1 cellular context compared by ENCODE assay signal in the genomic region with DNA sequence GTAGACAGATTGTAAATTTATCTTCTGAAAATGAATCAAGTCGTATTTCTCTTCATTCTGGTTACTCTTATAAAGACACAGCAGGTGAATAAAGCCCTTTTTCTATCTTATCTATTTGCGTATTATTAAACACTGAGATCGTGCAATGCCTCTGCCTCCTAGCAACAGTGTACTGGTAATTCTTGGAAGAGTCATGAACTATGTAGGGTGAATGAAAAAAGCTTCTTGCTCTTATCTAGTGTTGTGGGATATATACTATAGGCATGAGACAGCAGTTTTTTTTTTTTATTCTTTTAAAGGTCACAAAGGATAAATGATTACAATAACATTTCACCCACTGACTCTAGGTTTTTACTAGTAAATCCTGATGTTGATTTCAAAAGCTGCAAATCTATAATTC.
TF ChIP-seq lines count a peak whose summit lies in the region.

No MANE protein-coding gene starts in this region.

TF ChIP-seq in K562, 482 proteins besides CTCF, POLR2A, EP300 and RAD21 (continued from another document and continues in another):
- TF ChIP-seq, protein P1, sequence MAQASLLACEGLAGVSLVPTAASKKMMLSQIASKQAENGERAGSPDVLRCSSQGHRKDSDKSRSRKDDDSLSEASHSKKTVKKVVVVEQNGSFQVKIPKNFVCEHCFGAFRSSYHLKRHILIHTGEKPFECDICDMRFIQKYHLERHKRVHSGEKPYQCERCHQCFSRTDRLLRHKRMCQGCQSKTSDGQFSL (CRISPR knock-in tag; IDR thresholded peaks at IDR 0.05), result no peak
- TF ChIP-seq, protein P1 (tag; IDR thresholded peaks at IDR 0.05), result no peak
- no peak for TF ChIP-seq NCOA1 (IDR thresholded peaks at IDR 0.05; ENCODE audit: low read depth)
- TF ChIP-seq, protein P2, sequence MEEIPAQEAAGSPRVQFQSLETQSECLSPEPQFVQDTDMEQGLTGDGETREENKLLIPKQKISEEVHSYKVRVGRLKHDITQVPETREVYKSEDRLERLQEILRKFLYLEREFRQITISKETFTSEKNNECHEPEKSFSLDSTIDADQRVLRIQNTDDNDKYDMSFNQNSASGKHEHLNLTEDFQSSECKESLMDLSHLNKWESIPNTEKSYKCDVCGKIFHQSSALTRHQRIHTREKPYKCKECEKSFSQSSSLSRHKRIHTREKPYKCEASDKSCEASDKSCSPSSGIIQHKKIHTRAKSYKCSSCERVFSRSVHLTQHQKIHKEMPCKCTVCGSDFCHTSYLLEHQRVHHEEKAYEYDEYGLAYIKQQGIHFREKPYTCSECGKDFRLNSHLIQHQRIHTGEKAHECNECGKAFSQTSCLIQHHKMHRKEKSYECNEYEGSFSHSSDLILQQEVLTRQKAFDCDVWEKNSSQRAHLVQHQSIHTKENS (CRISPR knock-in tag; IDR thresholded peaks at IDR 0.05), result no peak
- TF ChIP-seq ARID1B (IDR thresholded peaks at IDR 0.05), result peak; percentile 35; the same call in 1 of the 2 replicates
- TF ChIP-seq MAFF (IDR thresholded peaks at IDR 0.05; ENCODE audit: low read length), result peak; percentile 12; the same call in 1 of the 2 replicates
- TF ChIP-seq, protein P3, sequence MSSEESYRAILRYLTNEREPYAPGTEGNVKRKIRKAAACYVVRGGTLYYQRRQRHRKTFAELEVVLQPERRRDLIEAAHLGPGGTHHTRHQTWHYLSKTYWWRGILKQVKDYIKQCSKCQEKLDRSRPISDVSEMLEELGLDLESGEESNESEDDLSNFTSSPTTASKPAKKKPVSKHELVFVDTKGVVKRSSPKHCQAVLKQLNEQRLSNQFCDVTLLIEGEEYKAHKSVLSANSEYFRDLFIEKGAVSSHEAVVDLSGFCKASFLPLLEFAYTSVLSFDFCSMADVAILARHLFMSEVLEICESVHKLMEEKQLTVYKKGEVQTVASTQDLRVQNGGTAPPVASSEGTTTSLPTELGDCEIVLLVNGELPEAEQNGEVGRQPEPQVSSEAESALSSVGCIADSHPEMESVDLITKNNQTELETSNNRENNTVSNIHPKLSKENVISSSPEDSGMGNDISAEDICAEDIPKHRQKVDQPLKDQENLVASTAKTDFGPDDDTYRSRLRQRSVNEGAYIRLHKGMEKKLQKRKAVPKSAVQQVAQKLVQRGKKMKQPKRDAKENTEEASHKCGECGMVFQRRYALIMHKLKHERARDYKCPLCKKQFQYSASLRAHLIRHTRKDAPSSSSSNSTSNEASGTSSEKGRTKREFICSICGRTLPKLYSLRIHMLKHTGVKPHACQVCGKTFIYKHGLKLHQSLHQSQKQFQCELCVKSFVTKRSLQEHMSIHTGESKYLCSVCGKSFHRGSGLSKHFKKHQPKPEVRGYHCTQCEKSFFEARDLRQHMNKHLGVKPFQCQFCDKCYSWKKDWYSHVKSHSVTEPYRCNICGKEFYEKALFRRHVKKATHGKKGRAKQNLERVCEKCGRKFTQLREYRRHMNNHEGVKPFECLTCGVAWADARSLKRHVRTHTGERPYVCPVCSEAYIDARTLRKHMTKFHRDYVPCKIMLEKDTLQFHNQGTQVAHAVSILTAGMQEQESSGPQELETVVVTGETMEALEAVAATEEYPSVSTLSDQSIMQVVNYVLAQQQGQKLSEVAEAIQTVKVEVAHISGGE (CRISPR knock-in tag; IDR thresholded peaks at IDR 0.05), result 0 out of 6 replicates have a peak, but pooled peaks of 1 of the 3 experiments have one; percentile 19
- no peak for TF ChIP-seq AFF1 (IDR thresholded peaks at IDR 0.05; ENCODE audit: low read depth in 1 of 2, partially characterized antibody in 2 of 2)
- no peak for TF ChIP-seq ATF2 (CRISPR knock-in tag; IDR thresholded peaks at IDR 0.05)
- TF ChIP-seq FOXJ3 (CRISPR knock-in tag; IDR thresholded peaks at IDR 0.05), result no peak
- no peak for TF ChIP-seq TAF9B (IDR thresholded peaks at IDR 0.05; ENCODE audit: partially characterized antibody)
- no peak for TF ChIP-seq HDAC2 (IDR thresholded peaks at IDR 0.05)
- 0 out of 2 replicates have a peak, but pooled peaks have one; percentile 22 for TF ChIP-seq ESRRA (IDR thresholded peaks at IDR 0.05; ENCODE audit: borderline replicate concordance, low read depth)
- TF ChIP-seq JUND (IDR thresholded peaks at IDR 0.05; ENCODE audit: borderline replicate concordance, low read depth, low read length), result no peak
- TF ChIP-seq JUND (tag; IDR thresholded peaks at IDR 0.05; ENCODE audit: borderline replicate concordance, low read depth, low read length), result peak; percentile 17; the same call in 1 of the 3 replicates
- no peak for TF ChIP-seq FOXK2 (conservative IDR thresholded peaks at IDR 0.05 in 1 of 2, IDR thresholded peaks at IDR 0.05 in 1 of 2; ENCODE audit: low read depth in 2 of 2)
- no peak for TF ChIP-seq ATF4 (CRISPR knock-in tag; IDR thresholded peaks at IDR 0.05)
- TF ChIP-seq ZNF444 (CRISPR knock-in tag; IDR thresholded peaks at IDR 0.05), result no peak
- TF ChIP-seq PHB2 (IDR thresholded peaks at IDR 0.05; ENCODE audit: low read depth), result no peak
- TF ChIP-seq SIRT6 (IDR thresholded peaks at IDR 0.05; ENCODE audit: low read depth, low read length), result no peak
- no peak for TF ChIP-seq TEAD1 (CRISPR knock-in tag; IDR thresholded peaks at IDR 0.05)
- TF ChIP-seq, protein P4, sequence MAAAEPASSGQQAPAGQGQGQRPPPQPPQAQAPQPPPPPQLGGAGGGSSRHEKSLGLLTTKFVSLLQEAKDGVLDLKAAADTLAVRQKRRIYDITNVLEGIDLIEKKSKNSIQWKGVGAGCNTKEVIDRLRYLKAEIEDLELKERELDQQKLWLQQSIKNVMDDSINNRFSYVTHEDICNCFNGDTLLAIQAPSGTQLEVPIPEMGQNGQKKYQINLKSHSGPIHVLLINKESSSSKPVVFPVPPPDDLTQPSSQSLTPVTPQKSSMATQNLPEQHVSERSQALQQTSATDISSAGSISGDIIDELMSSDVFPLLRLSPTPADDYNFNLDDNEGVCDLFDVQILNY (CRISPR knock-in tag; IDR thresholded peaks at IDR 0.05), result no peak
- TF ChIP-seq, protein P5, sequence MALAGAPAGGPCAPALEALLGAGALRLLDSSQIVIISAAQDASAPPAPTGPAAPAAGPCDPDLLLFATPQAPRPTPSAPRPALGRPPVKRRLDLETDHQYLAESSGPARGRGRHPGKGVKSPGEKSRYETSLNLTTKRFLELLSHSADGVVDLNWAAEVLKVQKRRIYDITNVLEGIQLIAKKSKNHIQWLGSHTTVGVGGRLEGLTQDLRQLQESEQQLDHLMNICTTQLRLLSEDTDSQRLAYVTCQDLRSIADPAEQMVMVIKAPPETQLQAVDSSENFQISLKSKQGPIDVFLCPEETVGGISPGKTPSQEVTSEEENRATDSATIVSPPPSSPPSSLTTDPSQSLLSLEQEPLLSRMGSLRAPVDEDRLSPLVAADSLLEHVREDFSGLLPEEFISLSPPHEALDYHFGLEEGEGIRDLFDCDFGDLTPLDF (CRISPR knock-in tag; IDR thresholded peaks at IDR 0.05), result no peak
- no peak for TF ChIP-seq PURB (CRISPR knock-in tag; IDR thresholded peaks at IDR 0.05; ENCODE audit: low read depth)
- TF ChIP-seq, protein P6, sequence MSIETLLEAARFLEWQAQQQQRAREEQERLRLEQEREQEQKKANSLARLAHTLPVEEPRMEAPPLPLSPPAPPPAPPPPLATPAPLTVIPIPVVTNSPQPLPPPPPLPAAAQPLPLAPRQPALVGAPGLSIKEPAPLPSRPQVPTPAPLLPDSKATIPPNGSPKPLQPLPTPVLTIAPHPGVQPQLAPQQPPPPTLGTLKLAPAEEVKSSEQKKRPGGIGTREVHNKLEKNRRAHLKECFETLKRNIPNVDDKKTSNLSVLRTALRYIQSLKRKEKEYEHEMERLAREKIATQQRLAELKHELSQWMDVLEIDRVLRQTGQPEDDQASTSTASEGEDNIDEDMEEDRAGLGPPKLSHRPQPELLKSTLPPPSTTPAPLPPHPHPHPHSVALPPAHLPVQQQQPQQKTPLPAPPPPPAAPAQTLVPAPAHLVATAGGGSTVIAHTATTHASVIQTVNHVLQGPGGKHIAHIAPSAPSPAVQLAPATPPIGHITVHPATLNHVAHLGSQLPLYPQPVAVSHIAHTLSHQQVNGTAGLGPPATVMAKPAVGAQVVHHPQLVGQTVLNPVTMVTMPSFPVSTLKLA (conservative IDR thresholded peaks at IDR 0.05), result no peak
- no peak for TF ChIP-seq PATZ1 (CRISPR knock-in tag; IDR thresholded peaks at IDR 0.05; ENCODE audit: borderline replicate concordance)
- no peak for TF ChIP-seq MEF2D (tag; conservative IDR thresholded peaks at IDR 0.05; ENCODE audit: low read depth)
- TF ChIP-seq ADNP (tag; IDR thresholded peaks at IDR 0.05), result no peak
- no peak for TF ChIP-seq PBX2 (CRISPR knock-in tag; IDR thresholded peaks at IDR 0.05; ENCODE audit: low read depth)
- no peak for TF ChIP-seq PBX2 (tag; conservative IDR thresholded peaks at IDR 0.05; ENCODE audit: low read depth)
- TF ChIP-seq SIN3A (IDR thresholded peaks at IDR 0.05; ENCODE audit: borderline replicate concordance in 2 of 2, control insufficient read depth in 1 of 2, low read depth in 2 of 2, low read length in 2 of 2), result no peak
